ENCODE assay signal across 11 cellular contexts in genomic region chr10:69481280-69481679, GRCh38. TPM values are rescaled to one million over a fixed set of nuclear protein-coding genes. Genes with fewer than 3 reads are reported as not detected.
DNase-seq lines count a peak whose midpoint lies in the region; ATAC-seq and TF ChIP-seq lines count a peak whose summit lies in the region.
"Had no signal": no experiment of that assay in that cellular context is flagged by ENCODE, and none has a peak within 500 bp of the region (broad histone marks: within the 10 kb centered on the region; RNA-seq: fewer than 3 reads in every experiment).

No MANE protein-coding gene starts in this region.

- intact Hi-C loops in uterus (cut with DNase I; ENCODE audit: low total_unique reads): no loop called here

- H3K27me3 Mint-ChIP-seq in endothelial cell (ENCODE audit: unreplicated experiment): peaks cover 13% of the 10 kb centered on the region
- H3K27me3 Mint-ChIP-seq in naive B cell: peaks cover 0 to 9% (median 8%) of the 10 kb centered on the region in 3 donors

- peak overlapping the region; percentile 81 to 92 for H3K27ac ChIP-seq in uterus

- H3K27ac Mint-ChIP-seq in endothelial cell (ENCODE audit: unreplicated experiment) (peak overlapping the region; percentile 100), naive B cell (peak overlapping the region in 2 of 6 donors; percentile 78)
- H3K27ac Mint-ChIP-seq: natural killer cell treated with Interleukin-12 subunit alpha and Interleukin-12 subunit beta and Interleukin-15 and Interleukin-18, amount 100 ng/mL, for 72 hours had no signal

- TF ChIP-seq CTCF in endothelial cell (IDR thresholded peaks at IDR 0.05; ENCODE audit: unreplicated experiment): no peak
- TF ChIP-seq CTCF in uterus (IDR thresholded peaks at IDR 0.05): no peak

- no peak for TF ChIP-seq POLR2A in uterus (IDR thresholded peaks at IDR 0.05)

- H3K36me3 ChIP-seq in uterus: no peaks in the 10 kb centered on the region

- no peak overlapping the region for H3K4me3 ChIP-seq in uterus

- H3K36me3 Mint-ChIP-seq in endothelial cell (ENCODE audit: low read depth, unreplicated experiment) (peaks cover 27% of the 10 kb centered on the region), naive B cell (peaks cover 0 to 4% of the 10 kb centered on the region in 2 donors)
- H3K36me3 Mint-ChIP-seq: activated naive CD4-positive, alpha-beta T cell treated with anti-CD3 and anti-CD28 coated beads, Interleukin-2, amount 10 ng/mL, durations not matched to agents 7 days and 5 days; natural killer cell treated with Interleukin-12 subunit alpha and Interleukin-12 subunit beta and Interleukin-15 and Interleukin-18, amount 100 ng/mL, for 72 hours had no signal

- ATAC-seq in naive B cell (ENCODE audit: low read depth in 2 of 2): peak; percentile 60 to 64
- ATAC-seq: natural killer cell treated with Interleukin-12 subunit alpha and Interleukin-12 subunit beta and Interleukin-15 and Interleukin-18, amount 100 ng/mL, for 72 hours had no signal

- H3K4me1 ChIP-seq in uterus: peaks cover 4 to 24% of the 10 kb centered on the region in 2 donors

- H3K4me3 Mint-ChIP-seq in endothelial cell (ENCODE audit: unreplicated experiment): peak overlapping the region; percentile 81
- no peak overlapping the region for H3K4me3 Mint-ChIP-seq in naive B cell
- H3K4me3 Mint-ChIP-seq: activated naive CD4-positive, alpha-beta T cell treated with anti-CD3 and anti-CD28 coated beads, Interleukin-2, amount 10 ng/mL, durations not matched to agents 7 days and 5 days; natural killer cell treated with Interleukin-12 subunit alpha and Interleukin-12 subunit beta and Interleukin-15 and Interleukin-18, amount 100 ng/mL, for 72 hours had no signal

- H3K9me3 ChIP-seq in uterus: no peaks in the 10 kb centered on the region

- H3K4me1 Mint-ChIP-seq in endothelial cell (ENCODE audit: unreplicated experiment): peaks cover 85% of the 10 kb centered on the region
- H3K4me1 Mint-ChIP-seq in naive B cell: peaks cover 11 to 12% (median 12%) of the 10 kb centered on the region in 3 donors
- H3K4me1 Mint-ChIP-seq: activated naive CD4-positive, alpha-beta T cell treated with anti-CD3 and anti-CD28 coated beads, Interleukin-2, amount 10 ng/mL, durations not matched to agents 7 days and 5 days had no signal

- H3K27me3 ChIP-seq in uterus: no peaks in the 10 kb centered on the region

- DNase-seq in SIG-M5 treated with dmso at 0.1 percent for 504 hours (lab: John Stamatoyannopoulos, UW; ENCODE audit: unreplicated experiment) (peak; percentile 56), SIG-M5 (lab: John Stamatoyannopoulos, UW) (no peak), endothelial cell (ENCODE audit: low spot score) (no peak), naive B cell (peak; percentile 5), uterus (no peak), retina (no peak), epidermal melanocyte (ENCODE audit: insufficient read length, low spot score) (no peak)
- DNase-seq in activated CD4-positive, alpha-beta T cell treated with anti-CD3 and anti-CD28 coated beads, Interleukin-2, amount 50 U/mL, for 48 hours: no peak
- DNase-seq: 8988T; activated naive CD4-positive, alpha-beta T cell treated with anti-CD3 and anti-CD28 coated beads, Interleukin-2, amount 10 ng/mL, durations not matched to agents 7 days and 5 days had no signal

- H3K9me3 Mint-ChIP-seq in endothelial cell (ENCODE audit: unreplicated experiment): no peaks in the 10 kb centered on the region
- H3K9me3 Mint-ChIP-seq in naive B cell: no peaks in the 10 kb centered on the region
- H3K9me3 Mint-ChIP-seq: activated naive CD4-positive, alpha-beta T cell treated with anti-CD3 and anti-CD28 coated beads, Interleukin-2, amount 10 ng/mL, durations not matched to agents 7 days and 5 days; natural killer cell treated with Interleukin-12 subunit alpha and Interleukin-12 subunit beta and Interleukin-15 and Interleukin-18, amount 100 ng/mL, for 72 hours had no signal

RNA-seq across cellular contexts. Expression of gene TSPAN15, which starts 30.0 kb away (rescaled TPM):
- total RNA-seq in endothelial cell (ENCODE audit: unreplicated experiment): 195 TPM
- under 1 TPM in 1 of 6 donors, not detected in 5; 0.16 TPM for polyA plus RNA-seq in naive B cell (ENCODE audit: low read depth in 6 of 6)
- total RNA-seq in uterus: 10 to 100 TPM; 17.2 to 58.1 (median 24.4) TPM

Comparison
In these comparisons a context has a peak if more than half of its experiments do, and no peak if none do; other contexts are left out.
1. DNase-seq: peak in SIG-M5 treated with dmso at 0.1 percent for 504 hours (single experiment) and naive B cell (single experiment); none in SIG-M5 (single experiment), endothelial cell (single experiment), uterus (0 of 2), retina (single experiment), activated CD4-positive, alpha-beta T cell treated with anti-CD3 and anti-CD28 coated beads, Interleukin-2, amount 50 U/mL, for 48 hours (0 of 2) and epidermal melanocyte (single experiment).